In genomic region chr5:94049307-94049922, GRCh38 we compare ENCODE assay signal across 8 cellular contexts.
DNase-seq lines count a peak whose midpoint lies in the region; ATAC-seq and TF ChIP-seq lines count a peak whose summit lies in the region.
"Not testable (repeated sequence)": the region's sequence is repeated elsewhere in the genome, so short reads cannot be mapped to it uniquely, and the experiment has no call there.

No MANE protein-coding gene starts in this region.

- H3K27me3 ChIP-seq in GM06990 (replicated peaks; ENCODE audit: control insufficient read depth, insufficient read depth, low read length) = not testable (repeated sequence)

- peaks cover 5 to 15% of the 10 kb centered on the region in 2 donors for H3K4me1 Mint-ChIP-seq in stimulated activated naive B cell treated with anti-CD40 and anti-IgM and Interleukin-4, amounts not matched to agents 10 μg/mL and 1 μg/mL and 100 μg/mL, for 72 hours

- DNase-seq in GM06990 (ENCODE audit: extremely low read depth, insufficient read length) = peak; percentile 27
- DNase-seq in stimulated activated naive B cell treated with anti-CD40 and anti-IgM and Interleukin-4, amounts not matched to agents 10 μg/mL and 1 μg/mL and 100 μg/mL, for 72 hours = peak; percentile 51

- not testable (repeated sequence) for H3K4me3 ChIP-seq in GM06990 (replicated peaks; ENCODE audit: low read depth, low read length)

- H3K36me3 Mint-ChIP-seq in stimulated activated naive B cell treated with anti-CD40 and anti-IgM and Interleukin-4, amounts not matched to agents 10 μg/mL and 1 μg/mL and 100 μg/mL, for 72 hours = peaks cover 20 to 41% of the 10 kb centered on the region in 2 donors

- H3K9me3 Mint-ChIP-seq in stimulated activated naive B cell treated with anti-CD40 and anti-IgM and Interleukin-4, amounts not matched to agents 10 μg/mL and 1 μg/mL and 100 μg/mL, for 72 hours = not testable (repeated sequence)

- not testable (repeated sequence) for TF ChIP-seq CTCF in GM06990 (IDR thresholded peaks at IDR 0.05; ENCODE audit: insufficient read depth, low read length, poor library complexity, severe bottlenecking)

- H3K27ac Mint-ChIP-seq in stimulated activated naive B cell treated with anti-CD40 and anti-IgM and Interleukin-4, amounts not matched to agents 10 μg/mL and 1 μg/mL and 100 μg/mL, for 72 hours = not testable (repeated sequence)

- H3K27me3 Mint-ChIP-seq in stimulated activated naive B cell treated with anti-CD40 and anti-IgM and Interleukin-4, amounts not matched to agents 10 μg/mL and 1 μg/mL and 100 μg/mL, for 72 hours = not testable (repeated sequence)

- ATAC-seq in GM18909 (IDR thresholded peaks at IDR 0.05; ENCODE audit: poor library complexity, unreplicated experiment) (peak; percentile 52), GM21390 (IDR thresholded peaks at IDR 0.05; ENCODE audit: unreplicated experiment) (peak; percentile 49), GM21786 (IDR thresholded peaks at IDR 0.05; ENCODE audit: unreplicated experiment) (peak; percentile 56), HG02763 (IDR thresholded peaks at IDR 0.05; ENCODE audit: unreplicated experiment) (peak; percentile 50), HG02973 (IDR thresholded peaks at IDR 0.05; ENCODE audit: unreplicated experiment) (peak; percentile 53), HG03439 (IDR thresholded peaks at IDR 0.05; ENCODE audit: unreplicated experiment) (peak; percentile 74)
- peak; percentile 95 to 96 for ATAC-seq in stimulated activated naive B cell treated with anti-CD40 and anti-IgM and Interleukin-4, amounts not matched to agents 10 μg/mL and 1 μg/mL and 100 μg/mL, for 72 hours (replicated peaks)

- peak overlapping the region in 1 of 2 donors; percentile 32 for H3K4me3 Mint-ChIP-seq in stimulated activated naive B cell treated with anti-CD40 and anti-IgM and Interleukin-4, amounts not matched to agents 10 μg/mL and 1 μg/mL and 100 μg/mL, for 72 hours

- not testable (repeated sequence) for H3K36me3 ChIP-seq in GM06990 (ENCODE audit: control insufficient read depth, insufficient read depth, low read length)
